15 cellular contexts compared by ENCODE assay signal in genomic region chr1:154829062-154829461, GRCh38. TPM values are rescaled to one million over a fixed set of nuclear protein-coding genes. Genes with fewer than 3 reads are reported as not detected.
DNase-seq lines count a peak whose midpoint lies in the region; ATAC-seq and TF ChIP-seq lines count a peak whose summit lies in the region.
"Had no signal": no experiment of that assay in that cellular context is flagged by ENCODE, and none has a peak within 500 bp of the region (broad histone marks: within the 10 kb centered on the region; RNA-seq: fewer than 3 reads in every experiment).

No MANE protein-coding gene starts in this region.

- no peak for TF ChIP-seq CTCF in hepatocyte (IDR thresholded peaks at IDR 0.05; ENCODE audit: poor library complexity)

- H2BK15ac ChIP-seq in neuronal stem cell (ENCODE audit: low read length): no peak overlapping the region

- H4K8ac ChIP-seq in neuronal stem cell (ENCODE audit: low read depth, low read length): no peak overlapping the region

- no peak overlapping the region for H4K91ac ChIP-seq in neuronal stem cell (ENCODE audit: low read depth, low read length, poor library complexity)

- no peaks in the 10 kb centered on the region for H3K27me3 ChIP-seq in BLaER1
- peaks cover 0 to 10% (median 0%) of the 10 kb centered on the region in 3 experiments for H3K27me3 ChIP-seq in neuronal stem cell (ENCODE audit: control insufficient read depth in 3 of 3, insufficient read depth in 3 of 3, low read depth in 1 of 3, low read length in 3 of 3)
- H3K27me3 ChIP-seq in hepatocyte: no peaks in the 10 kb centered on the region

- no peaks in the 10 kb centered on the region for H3K79me1 ChIP-seq in neuronal stem cell (ENCODE audit: low read depth, low read length)

- no peaks in the 10 kb centered on the region for H4K20me1 ChIP-seq in BLaER1
- H4K20me1 ChIP-seq in hepatocyte (ENCODE audit: insufficient read depth, poor library complexity, severe bottlenecking): no peaks in the 10 kb centered on the region

- DNase-seq in astrocyte of the hippocampus (ENCODE audit: low read depth, low spot score) (peak; percentile 25), neuronal stem cell (ENCODE audit: low spot score) (no peak), hepatocyte (ENCODE audit: low spot score) (no peak), NCI-H2227 treated with DMSO at 0.1 percent for 48 hours (lab: John Stamatoyannopoulos, UW) (no peak)
- DNase-seq: C1 segment of cervical spinal cord; Calu3; CD4-positive, alpha-beta memory T cell; COR-L47; DMS153; DND-41; GOT3; HCEC 1CT had no signal

- no peak overlapping the region for H3K4ac ChIP-seq in neuronal stem cell (ENCODE audit: low read length)

- no peak overlapping the region for H3K18ac ChIP-seq in neuronal stem cell (ENCODE audit: low read length)

- no peaks in the 10 kb centered on the region for H3K9me3 ChIP-seq in BLaER1
- H3K9me3 ChIP-seq in neuronal stem cell (replicated peaks in 1 of 2; ENCODE audit: control insufficient read depth in 2 of 2, insufficient read depth in 1 of 2, low read depth in 1 of 2, low read length in 2 of 2): no peaks in the 10 kb centered on the region
- H3K9me3 ChIP-seq in hepatocyte (ENCODE audit: low read depth): no peaks in the 10 kb centered on the region

- H2BK120ac ChIP-seq in neuronal stem cell (ENCODE audit: low read depth, low read length): no peak overlapping the region

- ATAC-seq in GM21723 (IDR thresholded peaks at IDR 0.05; ENCODE audit: unreplicated experiment): no peak

- H3K36me3 ChIP-seq in BLaER1 (no peaks in the 10 kb centered on the region), neuronal stem cell (replicated peaks in 1 of 2; ENCODE audit: control insufficient read depth in 2 of 2, insufficient read depth in 2 of 2, low read length in 2 of 2) (no peaks in the 10 kb centered on the region), hepatocyte (replicated peaks; ENCODE audit: insufficient read depth, low read depth) (no peaks in the 10 kb centered on the region)

- H3K9ac ChIP-seq in BLaER1: no peak overlapping the region
- no peak overlapping the region for H3K9ac ChIP-seq in neuronal stem cell (ENCODE audit: low read depth, low read length, poor library complexity)

- H3K4me2 ChIP-seq in BLaER1 (peak overlapping the region; percentile 14; the same call in 1 of the 2 replicates), neuronal stem cell (ENCODE audit: insufficient read depth, low read length, poor library complexity, severe bottlenecking) (no peak overlapping the region), hepatocyte (no peak overlapping the region)

- H3K4me3 ChIP-seq in BLaER1 (no peak overlapping the region), neuronal stem cell (ENCODE audit: low read length in 2 of 2) (no peak overlapping the region), hepatocyte (no peak overlapping the region)

- H3K4me1 ChIP-seq in BLaER1: peaks cover 32% of the 10 kb centered on the region
- H3K4me1 ChIP-seq in neuronal stem cell (ENCODE audit: control insufficient read depth in 2 of 2, insufficient read depth in 1 of 2, low read depth in 1 of 2, low read length in 2 of 2): no peaks in the 10 kb centered on the region
- no peaks in the 10 kb centered on the region for H3K4me1 ChIP-seq in hepatocyte (ENCODE audit: insufficient read depth)

- H3K27ac ChIP-seq in BLaER1 (no peak overlapping the region), neuronal stem cell (replicated peaks; ENCODE audit: low read length) (no peak overlapping the region), hepatocyte (no peak overlapping the region)
- H3K27ac ChIP-seq: 22Rv1 had no signal

- H2BK5ac ChIP-seq in neuronal stem cell (ENCODE audit: low read length): no peak overlapping the region

- no peak overlapping the region for H2BK12ac ChIP-seq in neuronal stem cell (ENCODE audit: low read length)

- H3K9me2 ChIP-seq in hepatocyte (replicated peaks; ENCODE audit: insufficient read depth): no peaks in the 10 kb centered on the region

- H3K14ac ChIP-seq in neuronal stem cell (ENCODE audit: low read length): peak overlapping the region; percentile 14

- H3K79me2 ChIP-seq in hepatocyte: no peaks in the 10 kb centered on the region

- no peak overlapping the region for H2AFZ ChIP-seq in neuronal stem cell (ENCODE audit: low read length)
- no peak overlapping the region for H2AFZ ChIP-seq in hepatocyte

- H3K23ac ChIP-seq in neuronal stem cell (ENCODE audit: low read depth, low read length, poor library complexity): no peak overlapping the region

- H2AK5ac ChIP-seq in neuronal stem cell (ENCODE audit: low read depth, low read length): no peak overlapping the region

- WGBS in neuronal stem cell (ENCODE audit: extremely low coverage in 2 of 2, insufficient read length in 2 of 2, insufficient replicate concordance in 1 of 2), 2 donors: no CpG with 5 or more reads among the region's 5 CpGs
- 98% methylated on average over 5 of the region's 5 CpGs for WGBS in hepatocyte (ENCODE audit: low lambda C conversion rate, missing lambda C conversion rate)

RNA-seq across cellular contexts. Expression of gene KCNN3, which starts 41.0 kb away (rescaled TPM):
- polyA plus RNA-seq in neuronal stem cell (2013, experiment 1 of 2): 3.7 TPM
- 4.2 TPM for polyA plus RNA-seq in neuronal stem cell (2013, experiment 2 of 2)
- 0.36 and 0.67 TPM in 2 replicates for total RNA-seq in hepatocyte
- 0.56 and 1.3 TPM in 2 replicates for polyA plus RNA-seq in hepatocyte
- total RNA-seq: Calu3 had no signal
- polyA plus RNA-seq: CD4-positive, alpha-beta memory T cell had no signal
